Comparison of ENCODE assay signal across 8 cellular contexts in genomic region chr1:179141592-179142244, GRCh38. TPM values are rescaled to one million over a fixed set of nuclear protein-coding genes. Genes with fewer than 3 reads are reported as not detected.
DNase-seq lines count a peak whose midpoint lies in the region; ATAC-seq and TF ChIP-seq lines count a peak whose summit lies in the region.

No MANE protein-coding gene starts in this region.

- DNase-seq in activated CD8-positive, alpha-beta memory T cell treated with anti-CD3 and anti-CD28 coated beads, Interleukin-2, amount 50 U/mL, for 4 hours = peak; percentile 42
- no peak for DNase-seq in activated CD8-positive, alpha-beta memory T cell treated with anti-CD3 and anti-CD28 coated beads, Interleukin-2, amount 50 U/mL, for 48 hours
- peak; percentile 23 to 48 for DNase-seq in activated CD4-positive, alpha-beta T cell treated with anti-CD3 and anti-CD28 coated beads, Interleukin-2, amount 50 U/mL, for 48 hours
- DNase-seq in fibroblast of villous mesenchyme (ENCODE audit: low read depth) (peak; percentile 79), LoVo (ENCODE audit: low spot score) (no peak), DMS153 treated with DMSO at 0.1 percent for 48 hours (lab: John Stamatoyannopoulos, UW; ENCODE audit: unreplicated experiment) (no peak)
- peak; percentile 18 for DNase-seq in stimulated activated CD4-positive, alpha-beta T cell treated with anti-CD3 and anti-CD28 coated beads, Interleukin-4, amount 100 ng/mL, for 1 hour

- peak overlapping the region; percentile 80 for H3K4me3 ChIP-seq in fibroblast of villous mesenchyme (ENCODE audit: low read depth, low read length)

- TF ChIP-seq CTCF in fibroblast of villous mesenchyme (IDR thresholded peaks at IDR 0.05; ENCODE audit: insufficient read depth, low read depth, low read length) = no peak

- no peak for ATAC-seq in HG03521 (IDR thresholded peaks at IDR 0.05; ENCODE audit: unreplicated experiment)

RNA-seq across cellular contexts. Expression of gene TOR3A, which starts 59.8 kb away (rescaled TPM):
- 35.4 and 41.2 TPM in 2 replicates for total RNA-seq in fibroblast of villous mesenchyme

Comparison
In these comparisons a context has a peak if more than half of its experiments do, and no peak if none do; other contexts are left out.
1. DNase-seq: peak in activated CD8-positive, alpha-beta memory T cell treated with anti-CD3 and anti-CD28 coated beads, Interleukin-2, amount 50 U/mL, for 4 hours (single experiment), activated CD4-positive, alpha-beta T cell treated with anti-CD3 and anti-CD28 coated beads, Interleukin-2, amount 50 U/mL, for 48 hours (2 of 2), fibroblast of villous mesenchyme (single experiment) and stimulated activated CD4-positive, alpha-beta T cell treated with anti-CD3 and anti-CD28 coated beads, Interleukin-4, amount 100 ng/mL, for 1 hour (single experiment); none in activated CD8-positive, alpha-beta memory T cell treated with anti-CD3 and anti-CD28 coated beads, Interleukin-2, amount 50 U/mL, for 48 hours (single experiment), LoVo (single experiment) and DMS153 treated with DMSO at 0.1 percent for 48 hours (single experiment).